Comparison of ENCODE assay signal across 8 cellular contexts in the genomic region with DNA sequence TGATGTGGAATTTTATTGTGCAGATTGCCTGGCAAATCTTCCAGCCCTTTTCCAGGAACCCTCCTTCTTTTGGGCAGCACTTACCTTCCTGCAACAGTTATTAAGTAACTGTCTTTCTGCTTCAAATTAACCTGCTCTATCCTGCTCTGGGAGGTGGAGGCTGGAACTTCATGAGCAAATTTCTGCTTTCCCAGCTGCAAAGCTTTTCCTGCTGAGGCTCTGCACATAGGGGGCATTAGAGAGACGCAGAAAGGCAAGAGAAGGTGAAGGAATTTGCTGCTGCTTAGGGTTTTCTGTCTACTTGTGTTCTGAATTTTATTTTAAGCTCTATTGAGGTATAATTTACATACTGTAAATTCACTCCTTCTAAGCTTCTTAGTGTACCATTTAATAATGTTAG.
DNase-seq lines count a peak whose midpoint lies in the region; ATAC-seq, FAIRE-seq and TF ChIP-seq lines count a peak whose summit lies in the region.

No MANE protein-coding gene starts in this region.

- H3K9me3 Mint-ChIP-seq in activated T-cell treated with anti-CD3 and anti-CD28 coated beads, Interleukin-2, amount 50 U/mL, for 4 hours = no peaks in the 10 kb centered on the region

- ATAC-seq in activated T-cell treated with anti-CD3 and anti-CD28 coated beads, Interleukin-2, amount 50 U/mL, for 4 hours = no peak
- no peak for ATAC-seq in GM21786 (IDR thresholded peaks at IDR 0.05; ENCODE audit: unreplicated experiment)

- no peaks in the 10 kb centered on the region for H3K27me3 ChIP-seq in bronchial epithelial cell (ENCODE audit: control insufficient read depth, insufficient read depth, low read length)

- H3K4me3 Mint-ChIP-seq in activated T-cell treated with anti-CD3 and anti-CD28 coated beads, Interleukin-2, amount 50 U/mL, for 4 hours = no peak overlapping the region

- H3K4me3 ChIP-seq in bronchial epithelial cell (ENCODE audit: low read depth, low read length) = no peak overlapping the region

- DNase-seq in NCI-H1417 (lab: John Stamatoyannopoulos, UW) (peak; percentile 3 to 21 (median 16)), NCI-H1417 treated with DMSO at 0.1 percent for 48 hours (lab: John Stamatoyannopoulos, UW) (no peak), MV-4-11 (lab: John Stamatoyannopoulos, UW) (peak; percentile 7), bronchial epithelial cell (ENCODE audit: low read depth) (peak; percentile 75), medulla oblongata (ENCODE audit: extremely low spot score) (peak; percentile 79)
- no peak for DNase-seq in activated T-cell treated with anti-CD3 and anti-CD28 coated beads, Interleukin-2, amount 50 U/mL, for 4 hours
- DNase-seq in stimulated activated CD4-positive, alpha-beta T cell treated with anti-CD3 and anti-CD28 coated beads, Interleukin-12 subunit alpha, Interleukin-12 subunit beta, amount 100 ng/mL, for 4 hours = no peak

- TF ChIP-seq CTCF in bronchial epithelial cell (IDR thresholded peaks at IDR 0.05; ENCODE audit: insufficient read depth, low read length, severe bottlenecking) = peak; percentile 68

- H3K36me3 ChIP-seq in bronchial epithelial cell (ENCODE audit: control insufficient read depth, insufficient read depth, low read length) = no peaks in the 10 kb centered on the region

- peaks cover 3% of the 10 kb centered on the region for H3K27me3 Mint-ChIP-seq in activated T-cell treated with anti-CD3 and anti-CD28 coated beads, Interleukin-2, amount 50 U/mL, for 4 hours (ENCODE audit: low read depth)

- FAIRE-seq in bronchial epithelial cell (lab: Jason Lieb, UNC) = no peak

- H3K36me3 Mint-ChIP-seq in activated T-cell treated with anti-CD3 and anti-CD28 coated beads, Interleukin-2, amount 50 U/mL, for 4 hours (ENCODE audit: insufficient read depth) = no peaks in the 10 kb centered on the region

- H3K4me1 Mint-ChIP-seq in activated T-cell treated with anti-CD3 and anti-CD28 coated beads, Interleukin-2, amount 50 U/mL, for 4 hours (ENCODE audit: low read depth) = peaks cover 12% of the 10 kb centered on the region

Comparison
In these comparisons a context has a peak if more than half of its experiments do, and no peak if none do; other contexts are left out.
1. DNase-seq: peak in NCI-H1417 (3 of 3), MV-4-11 (single experiment), bronchial epithelial cell (single experiment) and medulla oblongata (single experiment); none in NCI-H1417 treated with DMSO at 0.1 percent for 48 hours (single experiment), activated T-cell treated with anti-CD3 and anti-CD28 coated beads, Interleukin-2, amount 50 U/mL, for 4 hours (single experiment) and stimulated activated CD4-positive, alpha-beta T cell treated with anti-CD3 and anti-CD28 coated beads, Interleukin-12 subunit alpha, Interleukin-12 subunit beta, amount 100 ng/mL, for 4 hours (single experiment).